In the genomic region with DNA sequence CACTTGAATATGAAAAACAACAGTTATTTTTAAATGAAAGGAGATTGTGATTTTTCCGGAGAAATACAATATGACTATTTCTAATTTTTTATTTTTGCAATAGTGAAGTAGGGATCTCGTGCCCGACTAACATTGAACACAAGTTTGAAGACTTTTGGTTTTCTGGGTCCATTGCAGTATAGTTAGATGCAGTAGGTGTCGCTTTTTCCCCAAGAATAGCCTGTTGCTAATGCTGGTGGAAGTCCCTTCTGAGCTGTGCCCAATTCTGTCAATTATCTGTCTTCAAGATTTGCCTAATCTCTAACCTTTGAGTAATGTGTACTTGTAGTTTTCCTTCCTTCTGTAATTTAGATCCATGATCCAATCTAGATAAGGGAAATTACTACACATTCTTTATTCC, we compare ENCODE assay signal across 8 cellular contexts. TPM values are rescaled to one million over a fixed set of nuclear protein-coding genes. Genes with fewer than 3 reads are reported as not detected.
DNase-seq lines count a peak whose midpoint lies in the region; ATAC-seq, FAIRE-seq and TF ChIP-seq lines count a peak whose summit lies in the region.

No MANE protein-coding gene starts in this region.

- no peak overlapping the region for H3K4me3 Mint-ChIP-seq in CD4-positive, alpha-beta memory T cell

- H3K27ac Mint-ChIP-seq in CD4-positive, alpha-beta memory T cell: no peak overlapping the region

- no peaks in the 10 kb centered on the region for H3K36me3 ChIP-seq in CD4-positive, alpha-beta memory T cell (ENCODE audit: insufficient read depth, low read length)
- H3K36me3 ChIP-seq in small intestine (ENCODE audit: control insufficient read depth in 2 of 2, insufficient read depth in 2 of 2, low read length in 2 of 2): no peaks in the 10 kb centered on the region

- no peaks in the 10 kb centered on the region for H3K4me1 Mint-ChIP-seq in CD4-positive, alpha-beta memory T cell

- H3K27me3 ChIP-seq in CD4-positive, alpha-beta memory T cell (ENCODE audit: insufficient read depth, low read length): no peaks in the 10 kb centered on the region
- H3K27me3 ChIP-seq in small intestine (ENCODE audit: control insufficient read depth in 2 of 2, insufficient read depth in 2 of 2, low read length in 2 of 2): no peaks in the 10 kb centered on the region

- no peaks in the 10 kb centered on the region for H3K9me3 Mint-ChIP-seq in CD4-positive, alpha-beta memory T cell

- H3K27ac ChIP-seq in CD4-positive, alpha-beta memory T cell (ENCODE audit: low read depth, low read length): no peak overlapping the region
- H3K27ac ChIP-seq in small intestine (ENCODE audit: low read depth in 1 of 2, low read length in 1 of 2): no peak overlapping the region

- WGBS in small intestine, 3 donors: 2 to 9% (median 6%) methylated on average over 4 of the region's 4 CpGs

- no peak for FAIRE-seq in small intestine (lab: Jason Lieb, UNC)

- no peaks in the 10 kb centered on the region for H3K9me3 ChIP-seq in CD4-positive, alpha-beta memory T cell (ENCODE audit: control insufficient read depth in 1 of 2, low read length in 2 of 2)
- H3K9me3 ChIP-seq in small intestine (ENCODE audit: control insufficient read depth, low read depth): no peaks in the 10 kb centered on the region

- no peak overlapping the region for H3K4me3 ChIP-seq in CD4-positive, alpha-beta memory T cell (ENCODE audit: low read length in 2 of 2)
- H3K4me3 ChIP-seq in astrocyte of the cerebellum (ENCODE audit: low read depth, low read length): no peak overlapping the region
- no peak overlapping the region for H3K4me3 ChIP-seq in small intestine (ENCODE audit: low read depth in 1 of 2, low read length in 2 of 2)

- peak in 4 of 5 donors; percentile 23 to 42 (median 25) for DNase-seq in CD4-positive, alpha-beta memory T cell
- DNase-seq in NCI-H446 treated with DMSO at 0.1 percent for 48 hours (lab: John Stamatoyannopoulos, UW) (peak; percentile 46), astrocyte of the cerebellum (ENCODE audit: low read depth) (peak; percentile 28), hippocampal formation (lab: John Stamatoyannopoulos, UW) (peak; percentile 9 to 21), small intestine (peak; percentile 54)

- POLR2A ChIA-PET in CD4-positive, alpha-beta memory T cell (lab: Charles Lee; ENCODE audit: partially characterized antibody): no interaction called here

- peaks cover 0 to 8% of the 10 kb centered on the region in 2 donors for H3K36me3 Mint-ChIP-seq in CD4-positive, alpha-beta memory T cell

- TF ChIP-seq POLR2A in GM18505 (IDR thresholded peaks at IDR 0.05; ENCODE audit: borderline replicate concordance, extremely low read depth, insufficient read depth, insufficient read length): no peak

- CTCF ChIA-PET in CD4-positive, alpha-beta memory T cell (lab: Charles Lee; ENCODE audit: partially characterized antibody): interaction anchor here (0.8 to 2.5 kb wide), 4 partner anchors 11 to 714 kb away, joined by 3 to 25 read pairs (median 4); no protein-coding TSS in a partner anchor

- ATAC-seq in GM18505 (IDR thresholded peaks at IDR 0.05; ENCODE audit: unreplicated experiment): peak; percentile 78
- peak; percentile 73 for ATAC-seq in HG03103 (IDR thresholded peaks at IDR 0.05; ENCODE audit: low read depth, unreplicated experiment)
- no peak for ATAC-seq in HG02571 (IDR thresholded peaks at IDR 0.05; ENCODE audit: unreplicated experiment)

- intact Hi-C loops in CD4-positive, alpha-beta memory T cell (cut with micrococcal nuclease): loop anchor here (1.0 to 5.0 kb wide), 2 partner anchors 186 to 937 kb away; no protein-coding TSS in a partner anchor

- in situ Hi-C loops in astrocyte of the cerebellum (cut with HindIII; ENCODE audit: low sequenced_read_pairs): loop anchor here (5.0 kb wide), 2 partner anchors 48 to 167 kb away; no protein-coding TSS in a partner anchor

- H3K27me3 Mint-ChIP-seq in CD4-positive, alpha-beta memory T cell: peaks cover 0 to 2% of the 10 kb centered on the region in 2 donors

- H3K4me1 ChIP-seq in CD4-positive, alpha-beta memory T cell (ENCODE audit: insufficient read depth, low read length): no peaks in the 10 kb centered on the region
- no peaks in the 10 kb centered on the region for H3K4me1 ChIP-seq in small intestine (ENCODE audit: control insufficient read depth in 2 of 2, insufficient read depth in 1 of 2, low read depth in 1 of 2, low read length in 1 of 2)

- TF ChIP-seq CTCF in astrocyte of the cerebellum (IDR thresholded peaks at IDR 0.05; ENCODE audit: low read depth, low read length, missing control alignments): peak; percentile 81

RNA-seq across cellular contexts. Expression of a gene that starts 36.5 kb away (rescaled TPM):
- 10 to 100 TPM; 19.5 to 21.6 TPM for total RNA-seq in CD4-positive, alpha-beta memory T cell
- polyA plus RNA-seq in CD4-positive, alpha-beta memory T cell: 1 to 10 TPM; 6.8 to 8.1 TPM
- 1 to 10 TPM in 1 of 3 donors, under 1 TPM in 1, not detected in 1; 0.27 to 2.4 TPM for polyA plus RNA-seq in small intestine

RNA-seq across cellular contexts. Expression of a gene that starts 42.4 kb away (rescaled TPM):
- total RNA-seq in CD4-positive, alpha-beta memory T cell: not detected
- polyA plus RNA-seq in CD4-positive, alpha-beta memory T cell: under 1 TPM in 1 of 2 donors, not detected in 1; 0.47 TPM
- polyA plus RNA-seq in small intestine: under 1 TPM in 1 of 3 donors, not detected in 2; 0.13 TPM
